8 cellular contexts compared by ENCODE assay signal in the genomic region with DNA sequence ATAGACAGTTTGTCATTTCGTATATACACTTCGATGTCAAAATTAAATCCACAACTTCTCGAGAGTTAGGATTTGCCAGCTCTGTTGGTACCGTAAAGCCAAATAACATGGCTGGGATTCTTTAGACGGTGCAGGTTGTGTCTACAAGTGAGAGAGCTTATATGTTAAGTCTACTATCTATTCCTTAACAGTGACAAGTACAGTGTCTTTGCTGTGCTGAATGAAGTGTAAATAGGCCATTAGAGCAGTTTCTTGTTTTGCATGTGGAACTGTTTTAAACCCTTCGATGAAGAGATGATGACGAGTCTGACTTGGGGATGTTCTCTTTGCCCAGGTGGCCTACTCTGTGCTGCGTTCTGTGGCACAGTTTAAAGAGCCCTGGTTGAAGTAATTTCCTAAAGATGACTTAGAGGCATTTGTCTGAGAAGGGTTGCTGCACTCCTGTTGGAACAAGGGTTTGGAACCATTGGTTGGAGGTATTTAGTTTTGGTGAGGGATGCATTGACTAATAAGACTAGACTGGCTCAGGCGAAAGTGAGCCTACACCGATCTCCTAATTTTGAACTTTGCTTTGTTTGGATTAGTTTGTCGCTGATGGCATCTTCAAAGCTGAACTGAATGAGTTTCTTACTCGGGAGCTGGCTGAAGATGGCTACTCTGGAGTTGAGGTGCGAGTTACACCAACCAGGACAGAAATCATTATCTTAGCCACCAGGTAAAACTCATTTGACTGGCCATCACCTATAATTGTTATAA. TPM values are rescaled to one million over a fixed set of nuclear protein-coding genes. Genes with fewer than 3 reads are reported as not detected.
DNase-seq lines count a peak whose midpoint lies in the region; ATAC-seq and TF ChIP-seq lines count a peak whose summit lies in the region.

No MANE protein-coding gene starts in this region.

- intact Hi-C loops in OCI-LY7 (cut with micrococcal nuclease; ENCODE audit: unreplicated experiment): no loop called here

- H3K79me2 ChIP-seq in OCI-LY7 (ENCODE audit: insufficient read depth, low read depth, low read length): peaks cover 54% of the 10 kb centered on the region

- H3K4me3 ChIP-seq in GM06990 (replicated peaks; ENCODE audit: low read depth, low read length) (peak overlapping the region; percentile 85), OCI-LY7 (ENCODE audit: low read depth, low read length, poor library complexity, severe bottlenecking) (peak overlapping the region; percentile 97), upper lobe of left lung (peak overlapping the region; percentile 71 to 79 (median 72))

- BruUV-seq in OCI-LY7 (replicated peaks; lab: Mats Ljungman, UMichigan): no TSS peak

- DNase-seq in GM06990 (ENCODE audit: extremely low read depth, insufficient read length) (no peak), OCI-LY7 (ENCODE audit: low spot score) (peak; percentile 43), medulla oblongata (ENCODE audit: extremely low spot score) (peak; percentile 38), upper lobe of left lung (no peak), AML-193 (lab: John Stamatoyannopoulos, UW) (no peak)
- no peak for DNase-seq in activated CD4-positive, CD25-positive, alpha-beta regulatory T cell treated with anti-CD3 and anti-CD28 coated beads, Interleukin-2, amount 50 U/mL, for 72 hours

- H3K27ac ChIP-seq in OCI-LY7 (ENCODE audit: low read depth, low read length, poor library complexity, severe bottlenecking) (peak overlapping the region; percentile 75), cingulate gyrus (ENCODE audit: low read depth, low read length) (peak overlapping the region; percentile 80), upper lobe of left lung (peak overlapping the region; percentile 90 to 97 (median 94))

- H2AFZ ChIP-seq in OCI-LY7 (ENCODE audit: low read length): no peak overlapping the region

- H3K9me3 ChIP-seq in OCI-LY7 (ENCODE audit: low read length) (no peaks in the 10 kb centered on the region), upper lobe of left lung (no peaks in the 10 kb centered on the region)

- CTCF ChIA-PET in OCI-LY7 (lab: Charles Lee; ENCODE audit: unreplicated experiment): no interaction called here

- peak overlapping the region; percentile 87 for H3K4me2 ChIP-seq in OCI-LY7 (ENCODE audit: low read length)

- TF ChIP-seq POLR2A in upper lobe of left lung (IDR thresholded peaks at IDR 0.05): no peak

- no peaks in the 10 kb centered on the region for H3K9me2 ChIP-seq in OCI-LY7 (ENCODE audit: insufficient read depth, low read length)

- peak in 1 of 2 donors; percentile 20 for ATAC-seq in upper lobe of left lung (ENCODE audit: low FRiP score in 2 of 2)
- no peak for ATAC-seq in HG02870 (IDR thresholded peaks at IDR 0.05; ENCODE audit: unreplicated experiment)

- H3K4me1 ChIP-seq in OCI-LY7 (ENCODE audit: insufficient read depth, low read length, poor library complexity, severe bottlenecking): peaks cover 25% of the 10 kb centered on the region
- peaks cover 21 to 50% (median 31%) of the 10 kb centered on the region in 4 donors for H3K4me1 ChIP-seq in upper lobe of left lung

- POLR2A ChIA-PET in OCI-LY7 (lab: Charles Lee): interaction anchor here (0.5 to 1.4 kb wide), 5 partner anchors 25 to 834 kb away, joined by 3 to 4 read pairs (median 3); no protein-coding TSS in a partner anchor

- no peak for TF ChIP-seq EP300 in upper lobe of left lung (IDR thresholded peaks at IDR 0.05)

- TF ChIP-seq CTCF in GM06990 (IDR thresholded peaks at IDR 0.05; ENCODE audit: insufficient read depth, low read length, poor library complexity, severe bottlenecking): no peak
- no peak for TF ChIP-seq CTCF in OCI-LY7 (conservative IDR thresholded peaks at IDR 0.05; ENCODE audit: low read length)
- no peak for TF ChIP-seq CTCF in upper lobe of left lung (IDR thresholded peaks at IDR 0.05)

- H4K20me1 ChIP-seq in OCI-LY7 (ENCODE audit: insufficient read depth, low read length): peaks cover 50% of the 10 kb centered on the region

- H3K36me3 ChIP-seq in GM06990 (ENCODE audit: control insufficient read depth, insufficient read depth, low read length) (peaks cover 33% of the 10 kb centered on the region), OCI-LY7 (ENCODE audit: insufficient read depth, low read length) (peaks cover 58% of the 10 kb centered on the region), upper lobe of left lung (peaks cover 30 to 48% (median 40%) of the 10 kb centered on the region in 4 donors)

- no peaks in the 10 kb centered on the region for H3K27me3 ChIP-seq in GM06990 (replicated peaks; ENCODE audit: control insufficient read depth, insufficient read depth, low read length)
- H3K27me3 ChIP-seq in upper lobe of left lung: no peaks in the 10 kb centered on the region

- 13% methylated on average over 13 of the region's 13 CpGs for WGBS in upper lobe of left lung, 2 donors

RNA-seq across cellular contexts. Expression of a gene that starts 1.0 kb away (rescaled TPM):
- 3,268 and 3,417 TPM in 2 replicates for total RNA-seq in OCI-LY7 (2014; rRNA removed; shearing (Covaris generic))
- total RNA-seq in OCI-LY7 (2022): 4,392 and 4,414 TPM in 2 replicates
- 1,000 to 10,000 TPM in 4 of 6 donors, 100 to 1,000 TPM in 2; 474 to 2,141 (median 1,268) TPM for total RNA-seq in upper lobe of left lung

RNA-seq across cellular contexts. Expression of a gene that starts 32.7 kb away (rescaled TPM):
- total RNA-seq in OCI-LY7 (2014; rRNA removed; shearing (Covaris generic)): not detected in 2 replicates
- total RNA-seq in OCI-LY7 (2022) (0.21 TPM in 1 of 2 replicates, not detected in the other), upper lobe of left lung (1 to 10 TPM; 3.5 to 7.3 (median 4.3) TPM)

RNA-seq across cellular contexts. Expression of a gene that starts 48.8 kb away (rescaled TPM):
- total RNA-seq in OCI-LY7 (2014; rRNA removed; shearing (Covaris generic)): not detected in 2 replicates
- total RNA-seq in OCI-LY7 (2022) (not detected in 2 replicates), upper lobe of left lung (100 to 1,000 TPM; 119 to 235 (median 170) TPM)

Comparison
In these comparisons a context has a peak if more than half of its experiments do, and no peak if none do; other contexts are left out.
1. DNase-seq: peak in OCI-LY7 (single experiment) and medulla oblongata (single experiment); none in GM06990 (single experiment), upper lobe of left lung (0 of 2), AML-193 (0 of 2) and activated CD4-positive, CD25-positive, alpha-beta regulatory T cell treated with anti-CD3 and anti-CD28 coated beads, Interleukin-2, amount 50 U/mL, for 72 hours (single experiment).
2. RNA of a gene that starts 48.8 kb away (total RNA-seq): 119 to 235 TPM in upper lobe of left lung; not detected in OCI-LY7; every median in the first group is over 10 times any median in the second.
3. Peak in every context shown above with its lines, with median percentiles within 50 percentile points of each other: H3K4me3 ChIP-seq and H3K27ac ChIP-seq.